In genomic region chr14:75661499-75661814, GRCh38 we compare ENCODE assay signal across 8 cellular contexts. TPM values are rescaled to one million over a fixed set of nuclear protein-coding genes. Genes with fewer than 3 reads are reported as not detected.
A peak's percentile ranks its signal among the peaks of the same experiment; 100 is the strongest.
DNase-seq lines count a peak whose midpoint lies in the region; ATAC-seq and TF ChIP-seq lines count a peak whose summit lies in the region.

No MANE protein-coding gene starts in this region.

- peak overlapping the region; percentile 89 to 97 (median 97) for H3K4me3 ChIP-seq in breast epithelium

- peaks cover 2% of the 10 kb centered on the region; the same call in 1 of the 2 replicates for H3K27me3 Mint-ChIP-seq in HFFc6 (ENCODE audit: insufficient read depth)
- H3K27me3 Mint-ChIP-seq in mesothelial cell of epicardium (ENCODE audit: low read depth), result no peaks in the 10 kb centered on the region

- intact Hi-C loops in breast epithelium (cut with DNase I; ENCODE audit: low total_unique reads), result no loop called here

- H3K27me3 ChIP-seq in breast epithelium, result no peaks in the 10 kb centered on the region

- H3K9me3 Mint-ChIP-seq in HFFc6 (no peaks in the 10 kb centered on the region), mesothelial cell of epicardium (no peaks in the 10 kb centered on the region)

- H3K4me3 Mint-ChIP-seq in HFFc6 (peak overlapping the region; percentile 99), mesothelial cell of epicardium (peak overlapping the region; percentile 99)

- DNase-seq in HFFc6 (no peak), breast epithelium (ENCODE audit: low spot score in 2 of 2) (no peak), mesothelial cell of epicardium (ENCODE audit: low spot score in 2 of 2, unreplicated experiment in 2 of 2) (no peak), NCI-H1930 (lab: John Stamatoyannopoulos, UW) (no peak)
- no peak for DNase-seq in stimulated activated CD4-positive, alpha-beta T cell treated with anti-CD3 and anti-CD28 coated beads, Interleukin-4, amount 100 ng/mL, for 4 hours

- H3K9me3 ChIP-seq in breast epithelium, result no peaks in the 10 kb centered on the region

- no peak for TF ChIP-seq POLR2A in breast epithelium (IDR thresholded peaks at IDR 0.05)

- H3K27ac Mint-ChIP-seq in HFFc6, result peak overlapping the region; percentile 92
- H3K27ac Mint-ChIP-seq in mesothelial cell of epicardium, result peak overlapping the region; percentile 99

- peak overlapping the region; percentile 93 for H3K27ac ChIP-seq in 22Rv1
- peak overlapping the region; percentile 96 for H3K27ac ChIP-seq in breast epithelium

- H3K36me3 Mint-ChIP-seq in HFFc6 (ENCODE audit: low read depth), result no peaks in the 10 kb centered on the region
- H3K36me3 Mint-ChIP-seq in mesothelial cell of epicardium, result peaks cover 6% of the 10 kb centered on the region

- H3K4me1 Mint-ChIP-seq in HFFc6 (ENCODE audit: low read depth) (peaks cover 26% of the 10 kb centered on the region), mesothelial cell of epicardium (peaks cover 24% of the 10 kb centered on the region)

- TF ChIP-seq CTCF in 22Rv1 (IDR thresholded peaks at IDR 0.05) (no peak), HFFc6 (IDR thresholded peaks at IDR 0.05) (no peak), breast epithelium (IDR thresholded peaks at IDR 0.05) (no peak), mesothelial cell of epicardium (IDR thresholded peaks at IDR 0.05; ENCODE audit: unreplicated experiment) (no peak)

- no peak for ATAC-seq in GM21423 (IDR thresholded peaks at IDR 0.05; ENCODE audit: unreplicated experiment)
- ATAC-seq in GM18868 (IDR thresholded peaks at IDR 0.05; ENCODE audit: unreplicated experiment), result no peak

- H3K4me1 ChIP-seq in breast epithelium, result no peaks in the 10 kb centered on the region

- no peaks in the 10 kb centered on the region for H3K36me3 ChIP-seq in breast epithelium

RNA-seq across cellular contexts. Expression of gene TTLL5, which starts 0.4 kb away (rescaled TPM):
- 10 to 100 TPM; 22.0 to 28.9 (median 25.0) TPM for total RNA-seq in HFFc6 (2021; fragmentation: NEBNext Ultra II Directional; extraction: Animal tissue kit (Norgen Biotek cat#: 25700))
- total RNA-seq in breast epithelium (10 to 100 TPM; 21.9 to 66.6 (median 35.7) TPM), mesothelial cell of epicardium (42.5 to 45.8 TPM (median 45.2 TPM) in 3 replicates)

RNA-seq across cellular contexts. Expression of gene ERG28, which starts 0.8 kb away (rescaled TPM):
- 10 to 100 TPM; 14.1 to 18.2 (median 15.6) TPM for total RNA-seq in HFFc6 (2021; fragmentation: NEBNext Ultra II Directional; extraction: Animal tissue kit (Norgen Biotek cat#: 25700))
- total RNA-seq in breast epithelium, result 1 to 10 TPM; 4.5 to 9.7 (median 5.9) TPM
- 25.5 to 26.3 TPM (median 26.2 TPM) in 3 replicates for total RNA-seq in mesothelial cell of epicardium
